In genomic region chr6:41318648-41319565, GRCh38 we compare ENCODE assay signal across 8 cellular contexts. TPM values are rescaled to one million over a fixed set of nuclear protein-coding genes. Genes with fewer than 3 reads are reported as not detected.
DNase-seq lines count a peak whose midpoint lies in the region; ATAC-seq, FAIRE-seq and TF ChIP-seq lines count a peak whose summit lies in the region.

No MANE protein-coding gene starts in this region.

- no peaks in the 10 kb centered on the region for H3K9me3 ChIP-seq in heart left ventricle
- no peaks in the 10 kb centered on the region for H3K9me3 ChIP-seq in prostate gland

- peaks cover 28% of the 10 kb centered on the region for H3K27me3 Mint-ChIP-seq in activated naive CD8-positive, alpha-beta T cell treated with anti-CD3 and anti-CD28 coated beads, Interleukin-2, amount 10 ng/mL, durations not matched to agents 7 days and 5 days

- peak; percentile 96 for TF ChIP-seq CTCF in GM12801 (IDR thresholded peaks at IDR 0.05; ENCODE audit: extremely low read depth, insufficient read length)
- TF ChIP-seq CTCF in heart left ventricle (IDR thresholded peaks at IDR 0.05): peak; percentile 98 to 100 (median 99)
- peak; percentile 95 to 98 (median 97) for TF ChIP-seq CTCF in prostate gland (IDR thresholded peaks at IDR 0.05)

- H3K27ac Mint-ChIP-seq in activated naive CD8-positive, alpha-beta T cell treated with anti-CD3 and anti-CD28 coated beads, Interleukin-2, amount 10 ng/mL, durations not matched to agents 7 days and 5 days: peak overlapping the region; percentile 80

- ATAC-seq in HG02623 (IDR thresholded peaks at IDR 0.05; ENCODE audit: unreplicated experiment) (peak; percentile 88), heart left ventricle (peak; percentile 92 to 98 (median 96))
- peak; percentile 97 for ATAC-seq in activated naive CD8-positive, alpha-beta T cell treated with anti-CD3 and anti-CD28 coated beads, Interleukin-2, amount 10 ng/mL, durations not matched to agents 7 days and 5 days (ENCODE audit: low read depth)

- no peaks in the 10 kb centered on the region for H3K9me3 Mint-ChIP-seq in activated naive CD8-positive, alpha-beta T cell treated with anti-CD3 and anti-CD28 coated beads, Interleukin-2, amount 10 ng/mL, durations not matched to agents 7 days and 5 days

- intact Hi-C loops in heart left ventricle (cut with DNase I) (loop anchor here in 8 of 10 donors (2.0 to 10.0 kb wide), 8 partner anchors 40 to 312 kb away; no protein-coding TSS in a partner anchor), prostate gland (cut with DNase I) (loop anchor here (5.0 kb wide), 1 partner anchor 1337 kb away; no protein-coding TSS in a partner anchor)

- H3K27me3 ChIP-seq in heart left ventricle (peaks cover 0 to 53% (median 8%) of the 10 kb centered on the region in 9 donors), prostate gland (replicated peaks; ENCODE audit: insufficient read depth) (no peaks in the 10 kb centered on the region)

- peak overlapping the region; percentile 60 for H3K4me3 Mint-ChIP-seq in activated naive CD8-positive, alpha-beta T cell treated with anti-CD3 and anti-CD28 coated beads, Interleukin-2, amount 10 ng/mL, durations not matched to agents 7 days and 5 days

- peak overlapping the region in 10 of 12 donors; percentile 6 to 43 (median 30) for H3K4me3 ChIP-seq in heart left ventricle
- peak overlapping the region in 1 of 2 donors; percentile 12 for H3K4me3 ChIP-seq in prostate gland

- no peaks in the 10 kb centered on the region for H3K36me3 Mint-ChIP-seq in activated naive CD8-positive, alpha-beta T cell treated with anti-CD3 and anti-CD28 coated beads, Interleukin-2, amount 10 ng/mL, durations not matched to agents 7 days and 5 days

- TF ChIP-seq POLR2A in heart left ventricle (IDR thresholded peaks at IDR 0.05): no peak
- TF ChIP-seq POLR2A in prostate gland (IDR thresholded peaks at IDR 0.05): no peak

- peaks cover 0 to 12% (median 1%) of the 10 kb centered on the region in 12 donors for H3K4me1 ChIP-seq in heart left ventricle
- H3K4me1 ChIP-seq in prostate gland (replicated peaks): no peaks in the 10 kb centered on the region

- POLR2A ChIA-PET in activated naive CD8-positive, alpha-beta T cell treated with anti-CD3 and anti-CD28 coated beads, Interleukin-2, amount 10 ng/mL, durations not matched to agents 7 days and 5 days (lab: Charles Lee): interaction anchor here (1.1 to 4.4 kb wide), 4 partner anchors 15 to 246 kb away, joined by 4 to 37 read pairs (median 7); partner anchors contain the start of genes NCR2 and NFYA

- FAIRE-seq in urothelium cell line (lab: Jason Lieb, UNC): peak; percentile 97

- H3K36me3 ChIP-seq in heart left ventricle (no peaks in the 10 kb centered on the region), prostate gland (no peaks in the 10 kb centered on the region)

- 15 to 19% (median 17%) methylated on average over 27 to 34 of the region's 34 CpGs for WGBS in heart left ventricle, 4 donors
- WGBS in prostate gland: 26% methylated on average over 33 of the region's 34 CpGs

- peak; percentile 84 for DNase-seq in NCI-H1092 treated with DMSO at 0.1 percent for 48 hours (lab: John Stamatoyannopoulos, UW)
- DNase-seq in SKM-1 treated with dmso at 0.1 percent for 144 hours (lab: John Stamatoyannopoulos, UW; ENCODE audit: unreplicated experiment): peak; percentile 79
- peak; percentile 90 for DNase-seq in activated naive CD8-positive, alpha-beta T cell treated with anti-CD3 and anti-CD28 coated beads, Interleukin-2, amount 10 ng/mL, durations not matched to agents 7 days and 5 days
- DNase-seq in heart left ventricle: peak; percentile 69 to 91 (median 84)
- peak; percentile 67 for DNase-seq in prostate gland (ENCODE audit: low spot score)
- DNase-seq in urothelium cell line (ENCODE audit: low spot score): peak; percentile 91

- H3K27ac ChIP-seq in heart left ventricle: no peak overlapping the region
- no peak overlapping the region for H3K27ac ChIP-seq in prostate gland

- peaks cover 19% of the 10 kb centered on the region for H3K4me1 Mint-ChIP-seq in activated naive CD8-positive, alpha-beta T cell treated with anti-CD3 and anti-CD28 coated beads, Interleukin-2, amount 10 ng/mL, durations not matched to agents 7 days and 5 days

RNA-seq across cellular contexts. Expression of gene NCR2, which starts 16.5 kb away (rescaled TPM):
- total RNA-seq in activated naive CD8-positive, alpha-beta T cell treated with anti-CD3 and anti-CD28 coated beads, Interleukin-2, amount 10 ng/mL, durations not matched to agents 7 days and 5 days: under 1 TPM; 0.82 to 1.00 TPM
- total RNA-seq in heart left ventricle (not detected), prostate gland (not detected)
- polyA plus RNA-seq in heart left ventricle: not detected

RNA-seq across cellular contexts. Expression of gene TREM1, which starts 32.4 kb away (rescaled TPM):
- not detected for total RNA-seq in activated naive CD8-positive, alpha-beta T cell treated with anti-CD3 and anti-CD28 coated beads, Interleukin-2, amount 10 ng/mL, durations not matched to agents 7 days and 5 days
- 10 to 100 TPM in 1 of 9 donors, 1 to 10 TPM in 3, under 1 TPM in 5; 0.19 to 11.8 (median 0.75) TPM for total RNA-seq in heart left ventricle
- 10 to 100 TPM in 1 of 2 donors, under 1 TPM in 1; 0.38 to 18.4 TPM for polyA plus RNA-seq in heart left ventricle
- total RNA-seq in prostate gland: not detected
